Comparison of ENCODE assay signal across 8 cellular contexts in the genomic region with DNA sequence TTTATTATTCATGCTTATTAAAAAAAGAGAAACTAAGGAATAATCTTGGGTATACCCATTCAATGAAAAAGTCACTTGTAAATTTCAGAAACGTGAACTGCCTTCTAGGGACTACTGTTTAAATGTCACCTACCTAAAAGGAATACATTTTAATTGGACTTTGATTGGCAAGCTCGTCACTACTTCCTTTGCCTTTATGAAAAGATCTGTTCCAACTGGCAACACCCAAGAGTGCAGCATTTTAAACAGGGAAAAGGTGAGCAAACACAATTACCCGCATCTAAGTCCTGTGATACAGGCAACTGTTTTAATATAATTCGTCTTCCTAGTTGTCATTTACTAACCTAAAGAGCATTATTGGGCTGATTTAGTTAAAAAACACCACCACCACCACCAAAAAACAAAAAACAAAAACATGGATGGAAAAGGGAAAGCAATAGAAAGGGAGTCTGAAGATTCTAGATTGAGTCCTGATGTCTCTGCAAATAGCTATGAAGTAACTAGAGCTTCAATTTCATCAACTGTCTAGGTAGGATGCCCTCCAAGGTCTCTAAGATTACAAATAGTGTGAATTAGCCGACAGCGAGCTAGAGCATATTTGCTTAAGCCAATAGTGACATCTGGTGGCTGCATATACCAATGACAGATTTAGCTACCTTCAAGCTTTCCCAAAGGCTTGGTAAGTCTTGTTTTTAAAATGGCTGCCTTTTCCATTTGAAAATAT. TPM values are rescaled to one million over a fixed set of nuclear protein-coding genes. Genes with fewer than 3 reads are reported as not detected.
DNase-seq lines count a peak whose midpoint lies in the region; ATAC-seq and TF ChIP-seq lines count a peak whose summit lies in the region.

No MANE protein-coding gene starts in this region.

- H3K27ac ChIP-seq in CD8-positive, alpha-beta memory T cell (ENCODE audit: low read depth, low read length): no peak overlapping the region
- H3K27ac ChIP-seq in right lobe of liver: no peak overlapping the region
- H3K27ac ChIP-seq in thoracic aorta: no peak overlapping the region

- peak in 4 of 5 donors; percentile 14 to 53 (median 42) for DNase-seq in CD8-positive, alpha-beta memory T cell
- DNase-seq in NCI-H146 (lab: John Stamatoyannopoulos, UW) (peak; percentile 94), SKM-1 (lab: John Stamatoyannopoulos, UW; ENCODE audit: unreplicated experiment) (peak; percentile 61), dermis blood vessel endothelial cell (peak; percentile 94), right lobe of liver (peak in 1 of 3 donors; percentile 48), thoracic aorta (ENCODE audit: low spot score) (no peak)

- TF ChIP-seq CTCF in right lobe of liver (IDR thresholded peaks at IDR 0.05) (peak; percentile 78 to 94 (median 84)), thoracic aorta (IDR thresholded peaks at IDR 0.05) (peak; percentile 40)

- CTCF ChIA-PET in CD8-positive, alpha-beta memory T cell (lab: Charles Lee): interaction anchor here (1.2 to 2.1 kb wide), 5 partner anchors 9 to 700 kb away, joined by 3 to 10 read pairs (median 4); no protein-coding TSS in a partner anchor

- no peaks in the 10 kb centered on the region for H3K4me1 ChIP-seq in CD8-positive, alpha-beta memory T cell (ENCODE audit: insufficient read depth, low read length)
- H3K4me1 ChIP-seq in right lobe of liver (peaks cover 0 to 4% (median 0%) of the 10 kb centered on the region in 4 donors), thoracic aorta (ENCODE audit: control insufficient read depth in 1 of 2, low read depth in 2 of 2) (no peaks in the 10 kb centered on the region)

- 21% methylated on average over 6 of the region's 6 CpGs for WGBS in right lobe of liver (ENCODE audit: insufficient coverage, low coverage, low lambda C conversion rate, missing lambda C conversion rate)

- no peaks in the 10 kb centered on the region for H3K36me3 ChIP-seq in CD8-positive, alpha-beta memory T cell (ENCODE audit: insufficient read depth, low read length)
- no peaks in the 10 kb centered on the region for H3K36me3 ChIP-seq in right lobe of liver
- no peaks in the 10 kb centered on the region for H3K36me3 ChIP-seq in thoracic aorta

- POLR2A ChIA-PET in CD8-positive, alpha-beta memory T cell (lab: Charles Lee): no interaction called here

- TF ChIP-seq POLR2A in right lobe of liver (IDR thresholded peaks at IDR 0.05): no peak

- H3K27me3 ChIP-seq in CD8-positive, alpha-beta memory T cell (ENCODE audit: insufficient read depth, low read length, poor library complexity, severe bottlenecking): no peaks in the 10 kb centered on the region
- H3K27me3 ChIP-seq in right lobe of liver (no peaks in the 10 kb centered on the region), thoracic aorta (replicated peaks; ENCODE audit: insufficient read depth) (no peaks in the 10 kb centered on the region)

- no peak overlapping the region for H3K4me3 ChIP-seq in CD8-positive, alpha-beta memory T cell (ENCODE audit: low read length)
- no peak overlapping the region for H3K4me3 ChIP-seq in right lobe of liver
- H3K4me3 ChIP-seq in thoracic aorta: no peak overlapping the region

- ATAC-seq in GM18861 (IDR thresholded peaks at IDR 0.05; ENCODE audit: unreplicated experiment): peak; percentile 98
- ATAC-seq in HG02981 (IDR thresholded peaks at IDR 0.05; ENCODE audit: unreplicated experiment): peak; percentile 98
- ATAC-seq in right lobe of liver: peak; percentile 99 to 100 (median 100)
- no peak for ATAC-seq in thoracic aorta (ENCODE audit: insufficient number of reproducible peaks, low FRiP score, low read depth)

- H3K27me3 Mint-ChIP-seq in CD8-positive, alpha-beta memory T cell: peaks cover 3 to 34% of the 10 kb centered on the region in 2 donors

- no peaks in the 10 kb centered on the region for H3K9me3 ChIP-seq in CD8-positive, alpha-beta memory T cell (ENCODE audit: low read length)
- H3K9me3 ChIP-seq in right lobe of liver (no peaks in the 10 kb centered on the region), thoracic aorta (no peaks in the 10 kb centered on the region)

- H3K4me1 Mint-ChIP-seq in CD8-positive, alpha-beta memory T cell: peaks cover 0 to 2% (median 2%) of the 10 kb centered on the region in 3 donors

- no peak overlapping the region for H3K27ac Mint-ChIP-seq in CD8-positive, alpha-beta memory T cell

- intact Hi-C loops in right lobe of liver (cut with DNase I): no loop called here

- no peaks in the 10 kb centered on the region for H3K36me3 Mint-ChIP-seq in CD8-positive, alpha-beta memory T cell

- no peaks in the 10 kb centered on the region for H3K9me3 Mint-ChIP-seq in CD8-positive, alpha-beta memory T cell

- no peak overlapping the region for H3K4me3 Mint-ChIP-seq in CD8-positive, alpha-beta memory T cell

RNA-seq across cellular contexts. Expression of a gene that starts 33.8 kb away (rescaled TPM):
- under 1 TPM; 0.33 to 0.46 TPM for total RNA-seq in CD8-positive, alpha-beta memory T cell
- polyA plus RNA-seq in CD8-positive, alpha-beta memory T cell: 3.3 TPM
- total RNA-seq in dermis blood vessel endothelial cell (41.1 and 55.8 TPM in 2 replicates), right lobe of liver (10 to 100 TPM in 3 of 6 experiments, 1 to 10 TPM in 2, under 1 TPM in 1; 0.95 to 15.0 (median 7.3) TPM), thoracic aorta (1 to 10 TPM; 6.6 to 9.9 TPM)
